Comparison of ENCODE assay signal across 11 cellular contexts in genomic region chr1:41515778-41516167, GRCh38. TPM values are rescaled to one million over a fixed set of nuclear protein-coding genes. Genes with fewer than 3 reads are reported as not detected.
DNase-seq lines count a peak whose midpoint lies in the region; ATAC-seq and TF ChIP-seq lines count a peak whose summit lies in the region.
"Had no signal": no experiment of that assay in that cellular context is flagged by ENCODE, and none has a peak within 500 bp of the region (broad histone marks: within the 10 kb centered on the region; RNA-seq: fewer than 3 reads in every experiment).

No MANE protein-coding gene starts in this region.

- H3K36me3 ChIP-seq in Panc1 (ENCODE audit: control insufficient read depth, insufficient read depth, low read length) (no peaks in the 10 kb centered on the region), endodermal cell (ENCODE audit: control insufficient read depth, insufficient read depth, low read length) (no peaks in the 10 kb centered on the region), parathyroid adenoma (ENCODE audit: control insufficient read depth, insufficient read depth, low read length) (no peaks in the 10 kb centered on the region)

- H3K4me1 Mint-ChIP-seq in Calu3 (ENCODE audit: low read depth, unreplicated experiment) (peaks cover 35% of the 10 kb centered on the region), endodermal cell (no peaks in the 10 kb centered on the region)

- no peaks in the 10 kb centered on the region for H3K27me3 ChIP-seq in Panc1 (ENCODE audit: control insufficient read depth, insufficient read depth, low read length)
- H3K27me3 ChIP-seq in endodermal cell (ENCODE audit: control insufficient read depth, insufficient read depth, low read length, poor library complexity, severe bottlenecking): no peaks in the 10 kb centered on the region
- no peaks in the 10 kb centered on the region for H3K27me3 ChIP-seq in parathyroid adenoma (ENCODE audit: control insufficient read depth, insufficient read depth, low read length)
- H3K27me3 ChIP-seq: foreskin keratinocyte, testis had no signal

- H3K27ac ChIP-seq in Panc1 (ENCODE audit: low read length) (peak overlapping the region; percentile 34; the same call in 1 of the 2 replicates), endodermal cell (ENCODE audit: low read depth, low read length) (no peak overlapping the region), parathyroid adenoma (no peak overlapping the region)
- H3K27ac ChIP-seq: foreskin keratinocyte had no signal

- H3K4me1 ChIP-seq in Panc1 (ENCODE audit: control insufficient read depth, insufficient read depth, low read length) (peaks cover 9% of the 10 kb centered on the region), endodermal cell (ENCODE audit: control insufficient read depth, insufficient read depth, low read length) (no peaks in the 10 kb centered on the region), parathyroid adenoma (no peaks in the 10 kb centered on the region)
- H3K4me1 ChIP-seq: foreskin keratinocyte had no signal

- in situ Hi-C loops in Panc1 (cut with HindIII; ENCODE audit: low pct_unique_long_range_greater_than_20kb, low sequenced_read_pairs): no loop called here

- no peaks in the 10 kb centered on the region for H3K79me2 ChIP-seq in parathyroid adenoma

- intact Hi-C loops in Calu3 (cut with micrococcal nuclease; ENCODE audit: unreplicated experiment) (no loop called here), Panc1 (cut with micrococcal nuclease; ENCODE audit: unreplicated experiment) (no loop called here)

- H3K9ac ChIP-seq in endodermal cell (ENCODE audit: extremely low read depth, low read length, poor library complexity, severe bottlenecking) (no peak overlapping the region), parathyroid adenoma (no peak overlapping the region)

- H2AFZ ChIP-seq in parathyroid adenoma: no peak overlapping the region

- ATAC-seq in Panc1 (no peak), HG03097 (IDR thresholded peaks at IDR 0.05; ENCODE audit: low FRiP score, unreplicated experiment) (no peak), HG02642 (IDR thresholded peaks at IDR 0.05; ENCODE audit: poor library complexity, unreplicated experiment) (no peak), GM19467 (IDR thresholded peaks at IDR 0.05; ENCODE audit: unreplicated experiment) (no peak)

- H3K27me3 Mint-ChIP-seq in Calu3 (ENCODE audit: unreplicated experiment): peaks cover 16% of the 10 kb centered on the region
- H3K27me3 Mint-ChIP-seq in endodermal cell (ENCODE audit: insufficient read depth): peaks cover 12% of the 10 kb centered on the region
- H3K27me3 Mint-ChIP-seq: activated CD4-positive, alpha-beta memory T cell treated with anti-CD3 and anti-CD28 coated beads, Interleukin-2, amount 10 ng/mL, durations not matched to agents 7 days and 5 days had no signal

- DNase-seq in Calu3 (no peak), Panc1 (ENCODE audit: low read depth, low spot score) (no peak), endodermal cell (no peak), DMS114 treated with DMSO at 0.1 percent for 48 hours (lab: John Stamatoyannopoulos, UW; ENCODE audit: unreplicated experiment) (no peak)

- peaks cover 4% of the 10 kb centered on the region for H3K9me3 Mint-ChIP-seq in Calu3 (ENCODE audit: low read depth, unreplicated experiment)
- no peaks in the 10 kb centered on the region for H3K9me3 Mint-ChIP-seq in endodermal cell
- H3K9me3 Mint-ChIP-seq: activated CD4-positive, alpha-beta memory T cell treated with anti-CD3 and anti-CD28 coated beads, Interleukin-2, amount 10 ng/mL, durations not matched to agents 7 days and 5 days had no signal

- H3K4me3 ChIP-seq in Panc1 (ENCODE audit: low read depth in 2 of 2, low read length in 2 of 2): no peak overlapping the region; a peak in 1 of 4 replicates
- no peak overlapping the region for H3K4me3 ChIP-seq in endodermal cell (ENCODE audit: low read length)
- peak overlapping the region; percentile 34 for H3K4me3 ChIP-seq in parathyroid adenoma (ENCODE audit: low read depth, low read length)

- H3K4me3 Mint-ChIP-seq in Calu3 (ENCODE audit: low read depth, unreplicated experiment) (peak overlapping the region; percentile 69), endodermal cell (peak overlapping the region; percentile 49)
- H3K4me3 Mint-ChIP-seq: activated CD4-positive, alpha-beta memory T cell treated with anti-CD3 and anti-CD28 coated beads, Interleukin-2, amount 10 ng/mL, durations not matched to agents 7 days and 5 days had no signal

- peak overlapping the region; percentile 79 for H3K27ac Mint-ChIP-seq in Calu3 (ENCODE audit: unreplicated experiment)
- H3K27ac Mint-ChIP-seq in endodermal cell: no peak overlapping the region

- POLR2A ChIA-PET in Panc1 (lab: Charles Lee): no interaction called here

- TF ChIP-seq CTCF in Calu3 (IDR thresholded peaks at IDR 0.05; ENCODE audit: unreplicated experiment) (no peak), Panc1 (IDR thresholded peaks at IDR 0.05) (no peak), endodermal cell (conservative IDR thresholded peaks at IDR 0.05) (no peak), parathyroid adenoma (IDR thresholded peaks at IDR 0.05) (no peak)

- CTCF ChIA-PET in Calu3 (lab: Charles Lee): interaction anchor here (1.3 to 3.3 kb wide), 11 partner anchors 8 to 658 kb away, joined by 4 to 30 read pairs (median 9); partner anchors contain the start of gene EDN2
- CTCF ChIA-PET in Panc1 (lab: Charles Lee): interaction anchor here (0.6 to 1.5 kb wide), 3 partner anchors 58 to 305 kb away, joined by 3 to 6 read pairs (median 3); no protein-coding TSS in a partner anchor

- BruUV-seq in Calu3 (replicated peaks; lab: Mats Ljungman, UMichigan) (no TSS peak), Panc1 (replicated peaks; lab: Mats Ljungman, UMichigan) (no TSS peak)

- H3K4me2 ChIP-seq in parathyroid adenoma (ENCODE audit: low read length): peak overlapping the region; percentile 17

- 17 to 31% methylated on average over 4 to 6 of the region's 6 CpGs for WGBS in endodermal cell (ENCODE audit: insufficient coverage in 1 of 2, insufficient read length in 1 of 2), 2 experiments

- H3K36me3 Mint-ChIP-seq in Calu3 (ENCODE audit: insufficient read depth, unreplicated experiment): peaks cover 21% of the 10 kb centered on the region
- no peaks in the 10 kb centered on the region for H3K36me3 Mint-ChIP-seq in endodermal cell (ENCODE audit: low read depth)

- H3K9me3 ChIP-seq in Panc1 (ENCODE audit: control insufficient read depth, insufficient read depth, low read depth, low read length) (no peaks in the 10 kb centered on the region), endodermal cell (ENCODE audit: control insufficient read depth, low read length) (no peaks in the 10 kb centered on the region), parathyroid adenoma (ENCODE audit: control insufficient read depth, low read length) (no peaks in the 10 kb centered on the region)
- H3K9me3 ChIP-seq: testis had no signal

RNA-seq across cellular contexts. Expression of gene EDN2, which starts 31.3 kb away (rescaled TPM):
- 0.28 TPM in 1 of 2 replicates, not detected in the other for total RNA-seq in Calu3 (2022)
- not detected for total RNA-seq in Panc1 (2021; ENCODE audit: unreplicated experiment)
- polyA plus RNA-seq in Panc1 (2012; ENCODE audit: insufficient read length): 0.24 TPM
- total RNA-seq in endodermal cell: not detected
- 0.18 TPM for polyA plus RNA-seq in endodermal cell (2013, experiment 1 of 2)
- polyA plus RNA-seq in endodermal cell (2013, experiment 2 of 2): not detected
- total RNA-seq: activated CD4-positive, alpha-beta memory T cell treated with anti-CD3 and anti-CD28 coated beads, Interleukin-2, amount 10 ng/mL, durations not matched to agents 7 days and 5 days; testis had no signal
